8 cellular contexts compared by ENCODE assay signal in the genomic region with DNA sequence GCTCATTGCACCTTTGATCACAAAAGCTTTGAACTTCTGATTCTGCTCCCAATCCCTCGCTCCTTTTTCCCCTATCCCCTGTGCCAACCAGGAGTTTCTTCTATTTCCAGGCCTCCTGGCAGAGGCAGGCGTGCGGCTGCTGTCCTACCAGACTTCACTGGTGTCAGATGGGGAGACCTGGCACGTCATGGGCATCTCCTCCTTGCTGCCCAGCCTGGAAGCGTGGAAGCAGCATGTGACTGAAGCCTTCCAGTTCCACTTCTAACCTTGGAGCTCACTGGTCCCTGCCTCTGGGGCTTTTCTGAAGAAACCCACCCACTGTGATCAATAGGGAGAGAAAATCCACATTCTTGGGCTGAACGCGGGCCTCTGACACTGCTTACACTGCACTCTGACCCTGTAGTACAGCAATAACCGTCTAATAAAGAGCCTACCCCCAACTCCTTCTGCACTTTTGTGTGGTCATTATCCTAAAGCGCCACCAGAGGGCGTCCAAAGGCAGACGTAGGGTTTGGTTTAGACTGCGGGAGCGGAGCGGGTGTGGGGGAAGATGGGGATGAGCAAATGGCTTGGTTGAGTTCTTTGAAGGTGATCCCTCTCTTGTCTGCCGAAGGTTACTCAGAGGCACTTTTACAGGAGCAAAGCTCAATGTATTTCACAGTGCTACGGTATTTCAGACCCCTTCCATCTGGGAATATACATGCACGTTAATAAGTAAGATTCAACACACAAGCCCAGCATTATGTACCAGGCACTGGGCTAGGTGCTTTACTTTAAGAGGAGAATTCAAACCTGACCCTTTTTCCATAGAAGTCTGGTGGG.
A peak's percentile ranks its signal among the peaks of the same experiment; 100 is the strongest.
DNase-seq lines count a peak whose midpoint lies in the region; ATAC-seq lines count a peak whose summit lies in the region.

No MANE protein-coding gene starts in this region.

- peak; percentile 67 for ATAC-seq in HG03135 (IDR thresholded peaks at IDR 0.05; ENCODE audit: unreplicated experiment)
- peak; percentile 67 for ATAC-seq in memory B cell (ENCODE audit: low read depth)

- no peaks in the 10 kb centered on the region for H3K9me3 Mint-ChIP-seq in memory B cell

- no peaks in the 10 kb centered on the region for H3K27me3 Mint-ChIP-seq in memory B cell

- H3K4me1 Mint-ChIP-seq in memory B cell = peaks cover 8% of the 10 kb centered on the region

- DNase-seq in NCI-H2081 (lab: John Stamatoyannopoulos, UW) = peak; percentile 29 to 45
- no peak for DNase-seq in NCI-H2081 treated with DMSO at 0.1 percent for 48 hours (lab: John Stamatoyannopoulos, UW)
- DNase-seq in NCI-H446 treated with DMSO at 0.1 percent for 48 hours (lab: John Stamatoyannopoulos, UW) = peak; percentile 10
- DNase-seq in activated CD4-positive, alpha-beta T cell treated with anti-CD3 and anti-CD28 coated beads, Interleukin-2, amount 50 U/mL, for 1 hour = peak; percentile 30
- peak; percentile 9 for DNase-seq in effector CD4-positive, alpha-beta T cell
- peak; percentile 7 to 12 for DNase-seq in memory B cell (ENCODE audit: low spot score in 2 of 2)
- DNase-seq in stimulated activated CD8-positive, alpha-beta memory T cell treated with anti-CD3 and anti-CD28 coated beads, Interleukin-15, amount 100 ng/mL, for 48 hours (ENCODE audit: low read depth in 2 of 2) = peak; percentile 12 to 21

- peaks cover 2% of the 10 kb centered on the region for H3K36me3 Mint-ChIP-seq in memory B cell

- no peak overlapping the region for H3K27ac Mint-ChIP-seq in memory B cell

- H3K4me3 Mint-ChIP-seq in memory B cell = no peak overlapping the region
